Comparison of ENCODE assay signal across 8 cellular contexts in genomic region chr12:121894633-121895032, GRCh38. TPM values are rescaled to one million over a fixed set of nuclear protein-coding genes. Genes with fewer than 3 reads are reported as not detected.
DNase-seq lines count a peak whose midpoint lies in the region; ATAC-seq and TF ChIP-seq lines count a peak whose summit lies in the region.

No MANE protein-coding gene starts in this region.

- ATAC-seq in GM18870 (IDR thresholded peaks at IDR 0.05; ENCODE audit: unreplicated experiment) (no peak), left lung (no peak)

- H3K4me3 Mint-ChIP-seq in activated CD4-positive, alpha-beta memory T cell treated with anti-CD3 and anti-CD28 coated beads, Interleukin-2, amount 10 ng/mL, durations not matched to agents 7 days and 5 days = no peak overlapping the region

- peaks cover 0 to 59% of the 10 kb centered on the region in 2 donors for H3K36me3 ChIP-seq in left lung

- CTCF ChIA-PET in AG04450 (lab: Charles Lee) = interaction anchor here (0.6 to 1.5 kb wide), 3 partner anchors 71 to 201 kb away, joined by 5 to 11 read pairs (median 6); partner anchors contain the start of gene RHOF
- CTCF ChIA-PET in activated CD4-positive, alpha-beta memory T cell treated with anti-CD3 and anti-CD28 coated beads, Interleukin-2, amount 10 ng/mL, durations not matched to agents 7 days and 5 days (lab: Charles Lee) = interaction anchor here (4.7 kb wide), 1 partner anchor 100 kb away, joined by 45 read pairs; the partner anchor contains the start of gene RHOF

- peaks cover 39% of the 10 kb centered on the region for H3K4me1 Mint-ChIP-seq in activated CD4-positive, alpha-beta memory T cell treated with anti-CD3 and anti-CD28 coated beads, Interleukin-2, amount 10 ng/mL, durations not matched to agents 7 days and 5 days

- H3K27ac Mint-ChIP-seq in activated CD4-positive, alpha-beta memory T cell treated with anti-CD3 and anti-CD28 coated beads, Interleukin-2, amount 10 ng/mL, durations not matched to agents 7 days and 5 days = peak overlapping the region; percentile 74

- H3K27ac ChIP-seq in AG04450 (ENCODE audit: low read depth, low read length) (peak overlapping the region; percentile 68), left lung (no peak overlapping the region)

- no peak for DNase-seq in AG04450 (ENCODE audit: low read depth, low spot score)
- DNase-seq in activated CD4-positive, alpha-beta memory T cell treated with anti-CD3 and anti-CD28 coated beads, Interleukin-2, amount 10 ng/mL, durations not matched to agents 7 days and 5 days = no peak
- DNase-seq in islet precursor cell = peak; percentile 73
- DNase-seq in stimulated activated CD4-positive, alpha-beta T cell treated with anti-CD3 and anti-CD28 coated beads, Interleukin-12 subunit alpha, Interleukin-12 subunit beta, amount 100 ng/mL, for 4 hours = no peak
- no peak for DNase-seq in OCI-M1 (lab: John Stamatoyannopoulos, UW)
- DNase-seq in left lung = no peak

- intact Hi-C loops in left lung (cut with DNase I) = no loop called here

- H3K9me3 Mint-ChIP-seq in activated CD4-positive, alpha-beta memory T cell treated with anti-CD3 and anti-CD28 coated beads, Interleukin-2, amount 10 ng/mL, durations not matched to agents 7 days and 5 days = no peaks in the 10 kb centered on the region

- no peak overlapping the region for H3K4me3 ChIP-seq in AG04450 (ENCODE audit: low read depth, low read length)
- H3K4me3 ChIP-seq in left lung = no peak overlapping the region

- peaks cover 39% of the 10 kb centered on the region for H3K36me3 Mint-ChIP-seq in activated CD4-positive, alpha-beta memory T cell treated with anti-CD3 and anti-CD28 coated beads, Interleukin-2, amount 10 ng/mL, durations not matched to agents 7 days and 5 days (ENCODE audit: low read depth)

- no peaks in the 10 kb centered on the region for H3K27me3 ChIP-seq in AG04450 (ENCODE audit: control insufficient read depth, insufficient read depth, low read length)
- H3K27me3 ChIP-seq in left lung = no peaks in the 10 kb centered on the region

- no peaks in the 10 kb centered on the region for H3K27me3 Mint-ChIP-seq in activated CD4-positive, alpha-beta memory T cell treated with anti-CD3 and anti-CD28 coated beads, Interleukin-2, amount 10 ng/mL, durations not matched to agents 7 days and 5 days

- TF ChIP-seq CTCF in AG04450 (IDR thresholded peaks at IDR 0.05; ENCODE audit: low read depth, low read length) = peak; percentile 44
- TF ChIP-seq CTCF in GM12873 (IDR thresholded peaks at IDR 0.05; ENCODE audit: insufficient read depth, low read depth, low read length, missing control alignments) = peak; percentile 37
- no peak for TF ChIP-seq CTCF in left lung (IDR thresholded peaks at IDR 0.05)

- H3K9me3 ChIP-seq in AG04450 (ENCODE audit: control insufficient read depth, insufficient read depth, low read length) (no peaks in the 10 kb centered on the region), left lung (no peaks in the 10 kb centered on the region)

- POLR2A ChIA-PET in AG04450 (lab: Yijun Ruan, JAX) = interaction anchor here (1.3 kb wide), 1 partner anchor 92 kb away, joined by 6 read pairs; no protein-coding TSS in a partner anchor
- POLR2A ChIA-PET in activated CD4-positive, alpha-beta memory T cell treated with anti-CD3 and anti-CD28 coated beads, Interleukin-2, amount 10 ng/mL, durations not matched to agents 7 days and 5 days (lab: Charles Lee) = no interaction called here

- peaks cover 16 to 34% of the 10 kb centered on the region in 2 donors for H3K4me1 ChIP-seq in left lung

RNA-seq across cellular contexts. Expression of gene PSMD9, which starts 6.0 kb away (rescaled TPM):
- 57.7 and 76.1 TPM in 2 replicates for polyA plus RNA-seq in AG04450 (2011; rRNA removed)
- polyA minus RNA-seq in AG04450 (2011; rRNA and poly(A)+ RNA removed) = 36.9 and 44.4 TPM in 2 replicates
- 10 to 100 TPM; 56.3 to 59.7 TPM for total RNA-seq in activated CD4-positive, alpha-beta memory T cell treated with anti-CD3 and anti-CD28 coated beads, Interleukin-2, amount 10 ng/mL, durations not matched to agents 7 days and 5 days
- 10 to 100 TPM; 39.3 to 53.8 TPM for total RNA-seq in left lung

RNA-seq across cellular contexts. Expression of gene CFAP251, which starts 23.8 kb away (rescaled TPM):
- polyA plus RNA-seq in AG04450 (2011; rRNA removed) = 16.0 and 16.1 TPM in 2 replicates
- polyA minus RNA-seq in AG04450 (2011; rRNA and poly(A)+ RNA removed) = 10.9 and 15.1 TPM in 2 replicates
- total RNA-seq in activated CD4-positive, alpha-beta memory T cell treated with anti-CD3 and anti-CD28 coated beads, Interleukin-2, amount 10 ng/mL, durations not matched to agents 7 days and 5 days = 1 to 10 TPM; 1.9 to 2.2 TPM
- 1 to 10 TPM; 5.2 to 8.4 TPM for total RNA-seq in left lung

RNA-seq across cellular contexts. Expression of gene HPD, which starts 36.0 kb away (rescaled TPM):
- 0.05 TPM in 1 of 2 replicates, not detected in the other for polyA plus RNA-seq in AG04450 (2011; rRNA removed)
- polyA minus RNA-seq in AG04450 (2011; rRNA and poly(A)+ RNA removed) = not detected in 2 replicates
- total RNA-seq in activated CD4-positive, alpha-beta memory T cell treated with anti-CD3 and anti-CD28 coated beads, Interleukin-2, amount 10 ng/mL, durations not matched to agents 7 days and 5 days = not detected
- 1 to 10 TPM in 1 of 2 donors, under 1 TPM in 1; 0.85 to 2.1 TPM for total RNA-seq in left lung

Comparison
In these comparisons a context has a peak if more than half of its experiments do, and no peak if none do; other contexts are left out.
1. CTCF ChIP-seq: peak in AG04450 (single experiment) and GM12873 (single experiment); none in left lung (0 of 2).